ENCODE assay signal across 1 cellular context in genomic region chr10:119892188-119893065, GRCh38.
TF ChIP-seq lines count a peak whose summit lies in the region.

SEC23IP (plus strand) TSS chr10:119892730; CDS start chr10:119892783, 53 bp downstream.

TF ChIP-seq in HepG2, 621 proteins besides CTCF, POLR2A, EP300 and RAD21 (continued from another document and continues in another):
- TF ChIP-seq, protein P1, sequence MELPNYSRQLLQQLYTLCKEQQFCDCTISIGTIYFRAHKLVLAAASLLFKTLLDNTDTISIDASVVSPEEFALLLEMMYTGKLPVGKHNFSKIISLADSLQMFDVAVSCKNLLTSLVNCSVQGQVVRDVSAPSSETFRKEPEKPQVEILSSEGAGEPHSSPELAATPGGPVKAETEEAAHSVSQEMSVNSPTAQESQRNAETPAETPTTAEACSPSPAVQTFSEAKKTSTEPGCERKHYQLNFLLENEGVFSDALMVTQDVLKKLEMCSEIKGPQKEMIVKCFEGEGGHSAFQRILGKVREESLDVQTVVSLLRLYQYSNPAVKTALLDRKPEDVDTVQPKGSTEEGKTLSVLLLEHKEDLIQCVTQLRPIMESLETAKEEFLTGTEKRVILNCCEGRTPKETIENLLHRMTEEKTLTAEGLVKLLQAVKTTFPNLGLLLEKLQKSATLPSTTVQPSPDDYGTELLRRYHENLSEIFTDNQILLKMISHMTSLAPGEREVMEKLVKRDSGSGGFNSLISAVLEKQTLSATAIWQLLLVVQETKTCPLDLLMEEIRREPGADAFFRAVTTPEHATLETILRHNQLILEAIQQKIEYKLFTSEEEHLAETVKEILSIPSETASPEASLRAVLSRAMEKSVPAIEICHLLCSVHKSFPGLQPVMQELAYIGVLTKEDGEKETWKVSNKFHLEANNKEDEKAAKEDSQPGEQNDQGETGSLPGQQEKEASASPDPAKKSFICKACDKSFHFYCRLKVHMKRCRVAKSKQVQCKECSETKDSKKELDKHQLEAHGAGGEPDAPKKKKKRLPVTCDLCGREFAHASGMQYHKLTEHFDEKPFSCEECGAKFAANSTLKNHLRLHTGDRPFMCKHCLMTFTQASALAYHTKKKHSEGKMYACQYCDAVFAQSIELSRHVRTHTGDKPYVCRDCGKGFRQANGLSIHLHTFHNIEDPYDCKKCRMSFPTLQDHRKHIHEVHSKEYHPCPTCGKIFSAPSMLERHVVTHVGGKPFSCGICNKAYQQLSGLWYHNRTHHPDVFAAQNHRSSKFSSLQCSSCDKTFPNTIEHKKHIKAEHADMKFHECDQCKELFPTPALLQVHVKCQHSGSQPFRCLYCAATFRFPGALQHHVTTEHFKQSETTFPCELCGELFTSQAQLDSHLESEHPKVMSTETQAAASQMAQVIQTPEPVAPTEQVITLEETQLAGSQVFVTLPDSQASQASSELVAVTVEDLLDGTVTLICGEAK (IDR thresholded peaks at IDR 0.05), result peak; percentile 84
- TF ChIP-seq, protein P1 (CRISPR knock-in tag; IDR thresholded peaks at IDR 0.05), result peak; percentile 70
- TF ChIP-seq ZBTB2 (CRISPR knock-in tag; IDR thresholded peaks at IDR 0.05; ENCODE audit: low read depth) (peak; percentile 89), NFE2L1 (CRISPR knock-in tag; IDR thresholded peaks at IDR 0.05; ENCODE audit: borderline replicate concordance) (no peak), SNAPC2 (CRISPR knock-in tag; IDR thresholded peaks at IDR 0.05) (peak; percentile 54; the same call in 1 of the 2 replicates), NFE2 (CRISPR knock-in tag; IDR thresholded peaks at IDR 0.05) (no peak), ZNF280B (CRISPR knock-in tag; IDR thresholded peaks at IDR 0.05; ENCODE audit: borderline replicate concordance) (peak; percentile 62), KDM1A (CRISPR knock-in tag; IDR thresholded peaks at IDR 0.05) (peak; percentile 22; the same call in 1 of the 2 replicates), GZF1 (CRISPR knock-in tag; IDR thresholded peaks at IDR 0.05) (peak; percentile 92), PBX3 (CRISPR knock-in tag; IDR thresholded peaks at IDR 0.05; ENCODE audit: borderline replicate concordance) (no peak), ZNF605 (CRISPR knock-in tag; IDR thresholded peaks at IDR 0.05) (no peak; the same call in none of the 2 replicates), ELF3 (CRISPR knock-in tag; IDR thresholded peaks at IDR 0.05) (peak; percentile 89), HDAC2 (CRISPR knock-in tag; IDR thresholded peaks at IDR 0.05) (peak; percentile 93), ZNF142 (CRISPR knock-in tag; IDR thresholded peaks at IDR 0.05) (peak; percentile 77; the same call in 1 of the 2 replicates), MTF2 (CRISPR knock-in tag; IDR thresholded peaks at IDR 0.05; ENCODE audit: borderline replicate concordance) (peak; percentile 90; the same call in 1 of the 2 replicates), ZNF550 (CRISPR knock-in tag; IDR thresholded peaks at IDR 0.05; ENCODE audit: borderline replicate concordance) (0 out of 2 replicates have a peak, but pooled peaks have one; percentile 28), ZNF263 (CRISPR knock-in tag; IDR thresholded peaks at IDR 0.05) (peak; percentile 83), HOXA9 (CRISPR knock-in tag; IDR thresholded peaks at IDR 0.05; ENCODE audit: borderline replicate concordance) (peak; percentile 63; the same call in 1 of the 2 replicates), ZNF780A (CRISPR knock-in tag; IDR thresholded peaks at IDR 0.05) (0 out of 2 replicates have a peak, but pooled peaks have one; percentile 56), XRCC5 (optimal IDR thresholded peaks at IDR 0.05; ENCODE audit: low read length) (peak; percentile 32)
- TF ChIP-seq, protein P2, sequence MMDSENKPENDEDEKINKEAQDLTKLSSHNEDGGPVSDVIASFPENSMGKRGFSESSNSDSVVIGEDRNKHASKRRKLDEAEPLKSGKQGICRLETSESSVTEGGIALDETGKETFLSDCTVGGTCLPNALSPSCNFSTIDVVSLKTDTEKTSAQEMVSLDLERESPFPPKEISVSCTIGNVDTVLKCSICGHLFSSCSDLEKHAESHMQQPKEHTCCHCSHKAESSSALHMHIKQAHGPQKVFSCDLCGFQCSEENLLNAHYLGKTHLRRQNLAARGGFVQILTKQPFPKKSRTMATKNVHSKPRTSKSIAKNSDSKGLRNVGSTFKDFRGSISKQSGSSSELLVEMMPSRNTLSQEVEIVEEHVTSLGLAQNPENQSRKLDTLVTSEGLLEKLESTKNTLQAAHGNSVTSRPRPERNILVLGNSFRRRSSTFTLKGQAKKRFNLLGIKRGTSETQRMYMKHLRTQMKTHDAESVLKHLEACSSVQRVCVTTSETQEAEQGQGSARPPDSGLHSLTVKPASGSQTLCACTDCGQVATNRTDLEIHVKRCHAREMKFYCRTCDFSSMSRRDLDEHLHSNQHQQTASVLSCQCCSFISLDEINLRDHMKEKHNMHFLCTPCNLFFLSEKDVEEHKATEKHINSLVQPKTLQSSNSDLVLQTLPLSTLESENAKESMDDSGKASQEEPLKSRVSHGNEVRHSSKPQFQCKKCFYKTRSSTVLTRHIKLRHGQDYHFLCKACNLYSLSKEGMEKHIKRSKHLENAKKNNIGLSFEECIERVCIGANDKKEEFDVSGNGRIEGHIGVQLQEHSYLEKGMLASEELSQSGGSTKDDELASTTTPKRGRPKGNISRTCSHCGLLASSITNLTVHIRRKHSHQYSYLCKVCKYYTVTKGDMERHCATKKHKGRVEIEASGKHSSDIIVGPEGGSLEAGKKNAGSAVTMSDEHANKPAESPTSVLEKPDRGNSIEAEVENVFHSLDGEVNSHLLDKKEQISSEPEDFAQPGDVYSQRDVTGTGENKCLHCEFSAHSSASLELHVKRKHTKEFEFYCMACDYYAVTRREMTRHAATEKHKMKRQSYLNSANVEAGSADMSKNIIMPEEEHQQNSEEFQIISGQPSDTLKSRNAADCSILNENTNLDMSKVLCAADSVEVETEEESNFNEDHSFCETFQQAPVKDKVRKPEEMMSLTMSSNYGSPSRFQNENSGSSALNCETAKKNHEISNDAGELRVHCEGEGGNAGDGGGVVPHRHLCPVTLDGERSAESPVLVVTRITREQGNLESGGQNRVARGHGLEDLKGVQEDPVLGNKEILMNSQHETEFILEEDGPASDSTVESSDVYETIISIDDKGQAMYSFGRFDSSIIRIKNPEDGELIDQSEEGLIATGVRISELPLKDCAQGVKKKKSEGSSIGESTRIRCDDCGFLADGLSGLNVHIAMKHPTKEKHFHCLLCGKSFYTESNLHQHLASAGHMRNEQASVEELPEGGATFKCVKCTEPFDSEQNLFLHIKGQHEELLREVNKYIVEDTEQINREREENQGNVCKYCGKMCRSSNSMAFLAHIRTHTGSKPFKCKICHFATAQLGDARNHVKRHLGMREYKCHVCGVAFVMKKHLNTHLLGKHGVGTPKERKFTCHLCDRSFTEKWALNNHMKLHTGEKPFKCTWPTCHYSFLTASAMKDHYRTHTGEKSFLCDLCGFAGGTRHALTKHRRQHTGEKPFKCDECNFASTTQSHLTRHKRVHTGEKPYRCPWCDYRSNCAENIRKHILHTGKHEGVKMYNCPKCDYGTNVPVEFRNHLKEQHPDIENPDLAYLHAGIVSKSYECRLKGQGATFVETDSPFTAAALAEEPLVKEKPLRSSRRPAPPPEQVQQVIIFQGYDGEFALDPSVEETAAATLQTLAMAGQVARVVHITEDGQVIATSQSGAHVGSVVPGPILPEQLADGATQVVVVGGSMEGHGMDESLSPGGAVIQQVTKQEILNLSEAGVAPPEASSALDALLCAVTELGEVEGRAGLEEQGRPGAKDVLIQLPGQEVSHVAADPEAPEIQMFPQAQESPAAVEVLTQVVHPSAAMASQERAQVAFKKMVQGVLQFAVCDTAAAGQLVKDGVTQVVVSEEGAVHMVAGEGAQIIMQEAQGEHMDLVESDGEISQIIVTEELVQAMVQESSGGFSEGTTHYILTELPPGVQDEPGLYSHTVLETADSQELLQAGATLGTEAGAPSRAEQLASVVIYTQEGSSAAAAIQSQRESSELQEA (CRISPR knock-in tag; IDR thresholded peaks at IDR 0.05; ENCODE audit: not compliant biosample characterization), result no peak
